In the genomic region with DNA sequence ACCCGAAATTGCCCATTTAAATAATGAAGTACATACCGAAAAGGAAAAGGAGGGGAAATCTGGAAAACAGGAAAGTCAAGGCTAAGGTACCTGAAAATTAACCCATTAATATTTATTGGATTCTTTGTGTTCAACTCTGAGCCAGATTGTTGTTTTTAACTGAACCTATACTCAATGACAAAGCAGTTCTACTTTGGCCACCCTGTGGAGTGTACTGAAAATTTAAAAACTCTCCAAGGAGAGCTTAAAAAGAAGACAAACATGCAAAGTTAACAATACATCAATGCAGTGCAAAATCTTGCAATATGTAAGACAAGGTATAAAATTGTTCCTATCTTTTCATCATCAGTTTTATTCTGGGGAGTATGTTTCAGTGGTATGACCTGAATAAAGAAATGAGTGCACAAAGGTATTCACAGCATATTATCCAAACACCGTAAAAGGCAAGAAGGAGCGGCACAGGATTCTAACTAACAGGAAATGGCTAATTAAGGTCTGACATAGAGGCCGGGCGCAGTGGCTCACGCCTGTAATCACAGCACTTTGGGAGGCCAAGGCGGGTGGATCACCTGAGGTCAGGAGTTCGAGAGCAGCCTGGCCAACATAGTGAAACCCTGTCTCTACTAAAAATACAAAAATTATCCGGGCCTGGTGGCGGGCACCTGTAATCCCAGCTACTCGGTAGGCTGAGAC, we compare ENCODE assay signal across 8 cellular contexts. TPM values are rescaled to one million over a fixed set of nuclear protein-coding genes. Genes with fewer than 3 reads are reported as not detected.
DNase-seq lines count a peak whose midpoint lies in the region; ATAC-seq, FAIRE-seq and TF ChIP-seq lines count a peak whose summit lies in the region.

No MANE protein-coding gene starts in this region.

- peak overlapping the region; percentile 93 for H3K4ac ChIP-seq in IMR-90 (ENCODE audit: low read depth, low read length)

- no peaks in the 10 kb centered on the region for H3K27me3 ChIP-seq in AG04450 (ENCODE audit: control insufficient read depth, insufficient read depth, low read length)
- H3K27me3 ChIP-seq in IMR-90 (ENCODE audit: control insufficient read depth, insufficient read depth, low read length), result no peaks in the 10 kb centered on the region
- no peaks in the 10 kb centered on the region for H3K27me3 ChIP-seq in endocrine pancreas (ENCODE audit: control insufficient read depth, insufficient read depth, low read length)
- H3K27me3 ChIP-seq in neural progenitor cell, result no peaks in the 10 kb centered on the region

- peaks cover 8% of the 10 kb centered on the region for H3K27me3 Mint-ChIP-seq in neural progenitor cell (ENCODE audit: insufficient read depth, low read depth)

- H3K4me1 ChIP-seq in IMR-90 (ENCODE audit: control insufficient read depth, insufficient read depth, low read length) (peaks cover 7% of the 10 kb centered on the region; the same call in 1 of the 2 replicates), endocrine pancreas (ENCODE audit: control insufficient read depth, insufficient read depth, low read length) (no peaks in the 10 kb centered on the region), neural progenitor cell (peaks cover 53% of the 10 kb centered on the region)

- H4K5ac ChIP-seq in IMR-90 (ENCODE audit: low read depth, low read length), result no peak overlapping the region; the same call in 1 of the 2 replicates

- DNase-seq in AG04450 (ENCODE audit: low read depth, low spot score) (no peak), IMR-90 (no peak), neural progenitor cell (ENCODE audit: low spot score) (no peak), RCC 7860 (ENCODE audit: low spot score) (no peak), epidermal melanocyte (ENCODE audit: insufficient read length, low spot score) (no peak), GM10266 (ENCODE audit: extremely low spot score) (no peak)

- no peak overlapping the region for H3K27ac Mint-ChIP-seq in neural progenitor cell

- no peak for FAIRE-seq in RCC 7860 (lab: Jason Lieb, UNC)

- peaks cover 51% of the 10 kb centered on the region for H3K4me1 Mint-ChIP-seq in neural progenitor cell

- H3K9me1 ChIP-seq in IMR-90 (ENCODE audit: insufficient read depth, low read length), result no peaks in the 10 kb centered on the region; the same call in 1 of the 2 replicates

- peak overlapping the region; percentile 89 for H3K4me3 Mint-ChIP-seq in neural progenitor cell

- peak overlapping the region; percentile 79 for H2BK5ac ChIP-seq in IMR-90 (ENCODE audit: low read depth, low read length, poor library complexity, severe bottlenecking)

- peak overlapping the region; percentile 63; the same call in 1 of the 2 replicates for H3K4me2 ChIP-seq in IMR-90 (ENCODE audit: low read depth, low read length)
- H3K4me2 ChIP-seq in neural progenitor cell, result peak overlapping the region; percentile 93

- H4K91ac ChIP-seq in IMR-90 (ENCODE audit: insufficient read depth, low read depth, low read length), result peak overlapping the region; percentile 92

- intact Hi-C loops in IMR-90 (cut with micrococcal nuclease), result no loop called here

- H3K36me3 ChIP-seq in IMR-90 (ENCODE audit: control insufficient read depth, insufficient read depth, low read length), result no peaks in the 10 kb centered on the region
- H3K36me3 ChIP-seq in endocrine pancreas (ENCODE audit: control insufficient read depth, insufficient read depth, low read length), result no peaks in the 10 kb centered on the region
- H3K36me3 ChIP-seq in neural progenitor cell, result no peaks in the 10 kb centered on the region

- in situ Hi-C loops in IMR-90 (cut with MboI; ENCODE audit: low sequenced_read_pairs), result no loop called here

- 91% methylated on average over 6 of the region's 12 CpGs; no CpG with 5 or more reads in 1 of the 2 experiments for WGBS in IMR-90 (ENCODE audit: extremely low coverage in 2 of 2, insufficient read length in 1 of 2), 2 experiments

- peaks cover 6% of the 10 kb centered on the region for H3K36me3 Mint-ChIP-seq in neural progenitor cell

- peak overlapping the region; percentile 96; the same call in 1 of the 2 replicates for H2BK120ac ChIP-seq in IMR-90 (ENCODE audit: low read depth, low read length)

- BruUV-seq in IMR-90 (replicated peaks; lab: Mats Ljungman, UMichigan), result no TSS peak

- TF ChIP-seq CTCF in AG04450 (IDR thresholded peaks at IDR 0.05; ENCODE audit: low read depth, low read length) (no peak), IMR-90 (conservative IDR thresholded peaks at IDR 0.05; ENCODE audit: low read depth, low read length) (no peak), neural progenitor cell (IDR thresholded peaks at IDR 0.05) (no peak), GM10266 (IDR thresholded peaks at IDR 0.05; ENCODE audit: control insufficient read depth, insufficient read depth, low read depth, missing control alignments) (no peak)

- peak overlapping the region; percentile 90 to 96 for H4K8ac ChIP-seq in IMR-90 (ENCODE audit: low read depth in 2 of 2, low read length in 2 of 2)

- peak overlapping the region; percentile 62 for H3K4me3 ChIP-seq in AG04450 (ENCODE audit: low read depth, low read length)
- peak overlapping the region; percentile 58 for H3K4me3 ChIP-seq in IMR-90 (ENCODE audit: insufficient read depth, low read depth, low read length)
- H3K4me3 ChIP-seq in endocrine pancreas (ENCODE audit: control insufficient read depth, insufficient read depth, low read length), result peak overlapping the region; percentile 85
- peak overlapping the region; percentile 96 for H3K4me3 ChIP-seq in neural progenitor cell

- H2AK5ac ChIP-seq in IMR-90 (ENCODE audit: low read depth, low read length), result peak overlapping the region; percentile 22; the same call in 1 of the 2 replicates

- peak overlapping the region; percentile 98 for H2AFZ ChIP-seq in IMR-90 (replicated peaks; ENCODE audit: low read length, poor library complexity)
- H2AFZ ChIP-seq in neural progenitor cell (replicated peaks), result no peak overlapping the region

- H3K23ac ChIP-seq in IMR-90 (ENCODE audit: low read depth, low read length), result peak overlapping the region; percentile 98

- peak overlapping the region; percentile 48; the same call in 1 of the 2 replicates for H3K56ac ChIP-seq in IMR-90 (ENCODE audit: extremely low read depth, insufficient read depth, low read length)

- peaks cover 67% of the 10 kb centered on the region for H3F3A ChIP-seq in neural progenitor cell (ENCODE audit: low read depth)

- peak overlapping the region; percentile 87; the same call in 1 of the 2 replicates for H2BK20ac ChIP-seq in IMR-90 (ENCODE audit: low read depth, low read length)

- H3K79me1 ChIP-seq in IMR-90 (ENCODE audit: low read depth in 1 of 2, low read length in 2 of 2), result peaks cover 12 to 26% of the 10 kb centered on the region in 2 experiments

- CTCF ChIA-PET in AG04450 (lab: Charles Lee) (no interaction called here), IMR-90 (lab: Yijun Ruan, JAX) (interaction anchor here (0.8 kb wide), 1 partner anchor 11 kb away, joined by 5 read pairs; no protein-coding TSS in a partner anchor)

- H3K14ac ChIP-seq in IMR-90 (replicated peaks; ENCODE audit: low read depth, low read length), result peak overlapping the region; percentile 93; the same call in 1 of the 2 replicates

- peaks cover 2% of the 10 kb centered on the region; the same call in 1 of the 2 replicates for H3K9me3 ChIP-seq in AG04450 (ENCODE audit: control insufficient read depth, insufficient read depth, low read length)
- peaks cover 7% of the 10 kb centered on the region for H3K9me3 ChIP-seq in IMR-90 (ENCODE audit: control insufficient read depth, insufficient read depth, low read length)
- H3K9me3 ChIP-seq in endocrine pancreas (ENCODE audit: control insufficient read depth, low read length), result no peaks in the 10 kb centered on the region
- H3K9me3 ChIP-seq in neural progenitor cell (ENCODE audit: low read depth), result peaks cover 4% of the 10 kb centered on the region

- dilution Hi-C loops in IMR-90 (cut with HindIII; ENCODE audit: low sequenced_read_pairs, unreplicated experiment), result no loop called here

- peak overlapping the region; percentile 65; the same call in 1 of the 2 replicates for H3K9ac ChIP-seq in IMR-90 (ENCODE audit: low read depth, low read length)
- no peak overlapping the region for H3K9ac ChIP-seq in endocrine pancreas (ENCODE audit: control insufficient read depth, insufficient read depth, low read length)
- no peak overlapping the region for H3K9ac ChIP-seq in neural progenitor cell

- H3K18ac ChIP-seq in IMR-90 (ENCODE audit: low read depth, low read length), result no peak overlapping the region

- no peak overlapping the region for H3K27ac ChIP-seq in AG04450 (ENCODE audit: low read depth, low read length)
- H3K27ac ChIP-seq in IMR-90 (ENCODE audit: insufficient read depth, low read length), result peak overlapping the region; percentile 77; the same call in 1 of the 2 replicates
- peak overlapping the region; percentile 94 for H3K27ac ChIP-seq in neural progenitor cell

- POLR2A ChIA-PET in AG04450 (lab: Yijun Ruan, JAX), result no interaction called here
- POLR2A ChIA-PET in IMR-90 (lab: Charles Lee; ENCODE audit: unreplicated experiment), result no interaction called here

- no peaks in the 10 kb centered on the region for H4K20me1 ChIP-seq in IMR-90 (ENCODE audit: insufficient read depth, low read length)
- H4K20me1 ChIP-seq in neural progenitor cell (ENCODE audit: low read depth), result no peaks in the 10 kb centered on the region

- peak overlapping the region; percentile 80 for H2AK9ac ChIP-seq in IMR-90 (replicated peaks; ENCODE audit: low read depth, low read length, poor library complexity)

- H2BK15ac ChIP-seq in IMR-90 (ENCODE audit: low read depth, low read length), result 0 out of 3 replicates have a peak overlapping the region, but pooled peaks have one; percentile 83

- peaks cover 7% of the 10 kb centered on the region for H3K9me3 Mint-ChIP-seq in neural progenitor cell

- TF ChIP-seq RAD21 in IMR-90 (IDR thresholded peaks at IDR 0.05; ENCODE audit: low read length), result no peak

- TF ChIP-seq POLR2A in IMR-90 (IDR thresholded peaks at IDR 0.05; ENCODE audit: low read depth, low read length), result no peak

- H3K79me2 ChIP-seq in neural progenitor cell (ENCODE audit: low read depth), result peaks cover 56% of the 10 kb centered on the region

- no peak for ATAC-seq in IMR-90 (ENCODE audit: low read depth)
- ATAC-seq in HG02610 (IDR thresholded peaks at IDR 0.05; ENCODE audit: unreplicated experiment), result no peak

TF ChIP-seq in IMR-90, 13 proteins besides CTCF, POLR2A, EP300 and RAD21 (continues in another document):
- TF ChIP-seq RCOR1 (IDR thresholded peaks at IDR 0.05; ENCODE audit: insufficient replicate concordance, low read length), result no peak
- TF ChIP-seq MXI1 (IDR thresholded peaks at IDR 0.05; ENCODE audit: borderline replicate concordance, low read depth, low read length), result no peak
- no peak for TF ChIP-seq CEBPB (IDR thresholded peaks at IDR 0.05; ENCODE audit: low read depth, low read length)
- TF ChIP-seq MAZ (IDR thresholded peaks at IDR 0.05; ENCODE audit: borderline replicate concordance, low read depth, low read length), result no peak
- TF ChIP-seq NFE2L2 (IDR thresholded peaks at IDR 0.05; ENCODE audit: low read depth, low read length), result no peak

RNA-seq across cellular contexts. Expression of gene USP44, which starts 1.7 kb away (rescaled TPM):
- polyA plus RNA-seq in AG04450 (2011; rRNA removed), result 53.9 and 62.0 TPM in 2 replicates
- polyA minus RNA-seq in AG04450 (2011; rRNA and poly(A)+ RNA removed), result 61.0 and 88.7 TPM in 2 replicates
- 33.5 and 40.3 TPM in 2 replicates for total RNA-seq in IMR-90 (2012; rRNA removed)
- 10.3 and 13.0 TPM in 2 replicates for polyA plus RNA-seq in IMR-90 (2012; rRNA removed)
- 5.0 and 5.1 TPM in 2 replicates for polyA plus RNA-seq in IMR-90 (2012; cell fraction: cytosol; rRNA removed)
- polyA plus RNA-seq in IMR-90 (2012; cell fraction: nucleus; rRNA removed; ENCODE audit: low replicate concordance), result 6.5 and 43.3 TPM in 2 replicates
- 67.1 and 79.4 TPM in 2 replicates for total RNA-seq in neural progenitor cell (ENCODE audit: low replicate concordance)
